In the genomic region with DNA sequence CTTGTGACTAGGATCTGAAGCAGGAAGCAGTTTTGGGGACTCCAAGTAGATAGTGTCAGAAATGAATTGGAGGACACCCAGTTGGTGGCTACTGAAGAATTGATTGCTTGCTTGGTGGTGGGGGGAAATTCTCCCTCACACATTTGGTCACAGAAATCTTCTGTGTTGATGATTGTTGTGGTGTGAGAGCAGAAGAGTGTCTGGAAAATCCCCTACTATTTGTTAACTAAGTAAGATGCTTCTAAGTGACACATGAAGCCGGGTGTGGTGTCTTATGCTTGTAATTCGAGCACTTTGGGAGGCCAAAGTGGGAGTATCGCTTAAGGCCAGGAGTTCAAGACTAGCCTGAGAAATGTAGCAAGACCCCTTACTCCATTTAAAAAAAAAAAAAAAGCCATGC, we compare ENCODE assay signal across 25 cellular contexts.
"Had no signal": no experiment of that assay in that cellular context is flagged by ENCODE, and none has a peak within 500 bp of the region (broad histone marks: within the 10 kb centered on the region; RNA-seq: fewer than 3 reads in every experiment).

No MANE protein-coding gene starts in this region.

- DNase-seq: activated CD4-positive, alpha-beta T cell treated with anti-CD3 and anti-CD28 coated beads for 48 hours; activated CD8-positive, alpha-beta memory T cell treated with anti-CD3 and anti-CD28 coated beads, Interleukin-2, amount 10 ng/mL, durations not matched to agents 7 days and 5 days; activated CD8-positive, alpha-beta T cell treated with anti-CD3 and anti-CD28 coated beads for 36 hours; activated gamma-delta T cell treated with Interleukin-2 at 50 U/mL for 16 hours; activated T-cell treated with anti-CD3 and anti-CD28 coated beads for 4 hours; aorta; brain microvascular endothelial cell; caudate nucleus; effector CD4-positive, alpha-beta T cell; foreskin fibroblast; immature natural killer cell; kidney glomerular epithelial cell; left lung; naive B cell; posterior cingulate gyrus; right lobe of liver; stimulated activated CD4-positive, alpha-beta T cell treated with anti-CD3 and anti-CD28 coated beads, Interleukin-1b, Interleukin-23, amount 100 ng/mL, for 48 hours; stomach had no signal

- ATAC-seq: activated CD8-positive, alpha-beta memory T cell treated with anti-CD3 and anti-CD28 coated beads, Interleukin-2, amount 10 ng/mL, durations not matched to agents 7 days and 5 days; activated CD8-positive, alpha-beta T cell treated with anti-CD3 and anti-CD28 coated beads for 36 hours; activated naive CD4-positive, alpha-beta T cell treated with anti-CD3 and anti-CD28 coated beads, Interleukin-2, amount 50 U/mL, for 72 hours; left lung; right lobe of liver had no signal

- H3K4me1 ChIP-seq: left lung, right lobe of liver, stomach, suprapubic skin, tibial nerve had no signal

- H3K9me3 ChIP-seq: left lung, right lobe of liver, stomach, suprapubic skin, tibial nerve had no signal

- H3K36me3 ChIP-seq: brain microvascular endothelial cell, left lung, right lobe of liver, stomach, suprapubic skin, tibial nerve had no signal

- H3K27ac ChIP-seq: brain microvascular endothelial cell, left lung, right lobe of liver, skin epidermis, stomach, suprapubic skin, tibial nerve had no signal

- FAIRE-seq: endometrium, urothelium cell line had no signal

- H3K27me3 ChIP-seq: brain microvascular endothelial cell, left lung, right lobe of liver, stomach, suprapubic skin, tibial nerve had no signal

- H3K4me3 ChIP-seq: left lung, lung, right lobe of liver, skin epidermis, stomach, suprapubic skin, tibial nerve had no signal
